In the genomic region with DNA sequence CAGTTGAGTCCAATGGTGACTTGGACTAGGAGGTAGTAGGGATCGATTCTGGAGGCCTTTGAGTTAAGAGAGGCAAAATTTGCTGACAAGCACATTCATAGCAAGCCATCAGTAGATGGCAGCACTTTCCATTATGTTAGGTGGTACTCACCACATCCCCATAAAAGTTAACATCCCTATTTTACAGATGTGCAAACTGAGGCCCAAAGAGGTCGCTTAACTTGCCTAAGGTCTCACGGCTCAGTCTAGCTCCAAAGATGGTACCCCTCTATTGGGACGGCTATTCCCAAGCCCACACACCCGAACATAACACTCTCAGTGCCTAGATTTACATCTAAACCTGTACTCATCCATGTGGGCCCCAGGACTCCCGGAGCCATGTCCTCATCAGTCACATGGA, we compare ENCODE assay signal across 8 cellular contexts. TPM values are rescaled to one million over a fixed set of nuclear protein-coding genes. Genes with fewer than 3 reads are reported as not detected.
DNase-seq lines count a peak whose midpoint lies in the region; ATAC-seq and TF ChIP-seq lines count a peak whose summit lies in the region.

No MANE protein-coding gene starts in this region.

- H3K36me3 ChIP-seq in body of pancreas (replicated peaks in 1 of 2; ENCODE audit: insufficient read depth in 1 of 2, low read depth in 2 of 2) (no peaks in the 10 kb centered on the region), neural progenitor cell (no peaks in the 10 kb centered on the region), colonic mucosa (no peaks in the 10 kb centered on the region)

- peak in 5 of 7 experiments; percentile 13 to 37 (median 32) for TF ChIP-seq CTCF in body of pancreas (IDR thresholded peaks at IDR 0.05)
- TF ChIP-seq CTCF in neural progenitor cell (IDR thresholded peaks at IDR 0.05), result peak; percentile 43
- no peak for TF ChIP-seq CTCF in colonic mucosa (IDR thresholded peaks at IDR 0.05)

- intact Hi-C loops in body of pancreas (cut with DNase I), result no loop called here
- intact Hi-C loops in colonic mucosa (cut with DNase I), result no loop called here

- H3K27ac ChIP-seq in body of pancreas (no peak overlapping the region), neural progenitor cell (no peak overlapping the region), colonic mucosa (no peak overlapping the region)

- H3K4me1 ChIP-seq in body of pancreas, result peaks cover 34% of the 10 kb centered on the region
- peaks cover 7% of the 10 kb centered on the region for H3K4me1 ChIP-seq in neural progenitor cell
- peaks cover 15% of the 10 kb centered on the region for H3K4me1 ChIP-seq in colonic mucosa

- no peaks in the 10 kb centered on the region for H3K79me2 ChIP-seq in neural progenitor cell (ENCODE audit: low read depth)

- no peak overlapping the region for H2AFZ ChIP-seq in neural progenitor cell (replicated peaks)

- H3K9me3 ChIP-seq in body of pancreas, result no peaks in the 10 kb centered on the region
- H3K9me3 ChIP-seq in neural progenitor cell (ENCODE audit: low read depth), result no peaks in the 10 kb centered on the region
- H3K9me3 ChIP-seq in colonic mucosa, result no peaks in the 10 kb centered on the region

- WGBS in body of pancreas, 2 donors, result 71 to 79% methylated on average over 6 of the region's 6 CpGs

- TF ChIP-seq POLR2A in body of pancreas (IDR thresholded peaks at IDR 0.05), result no peak

- peaks cover 60% of the 10 kb centered on the region for H3F3A ChIP-seq in neural progenitor cell (ENCODE audit: low read depth)

- H3K27me3 ChIP-seq in body of pancreas (no peaks in the 10 kb centered on the region), neural progenitor cell (peaks cover 26% of the 10 kb centered on the region), colonic mucosa (no peaks in the 10 kb centered on the region)

- H3K4me3 ChIP-seq in body of pancreas, result no peak overlapping the region
- no peak overlapping the region for H3K4me3 ChIP-seq in neural progenitor cell
- H3K4me3 ChIP-seq in colonic mucosa, result no peak overlapping the region

- no peaks in the 10 kb centered on the region for H4K20me1 ChIP-seq in neural progenitor cell (ENCODE audit: low read depth)

- peak overlapping the region; percentile 65 for H3K4me3 Mint-ChIP-seq in neural progenitor cell

- ATAC-seq in body of pancreas, result no peak
- no peak for ATAC-seq in GM21825 (IDR thresholded peaks at IDR 0.05; ENCODE audit: unreplicated experiment)

- no peaks in the 10 kb centered on the region for H3K9me3 Mint-ChIP-seq in neural progenitor cell

- H3K27me3 Mint-ChIP-seq in neural progenitor cell (ENCODE audit: insufficient read depth, low read depth), result peaks cover 16% of the 10 kb centered on the region

- H3K9ac ChIP-seq in neural progenitor cell, result no peak overlapping the region
- peak overlapping the region in 1 of 2 donors; percentile 16 for H3K9ac ChIP-seq in colonic mucosa (ENCODE audit: low read depth in 2 of 2, low read length in 2 of 2)

- no peaks in the 10 kb centered on the region for H3K36me3 Mint-ChIP-seq in neural progenitor cell

- peaks cover 53% of the 10 kb centered on the region for H3K4me1 Mint-ChIP-seq in neural progenitor cell

- H3K27ac Mint-ChIP-seq in neural progenitor cell, result peak overlapping the region; percentile 75

- no peak overlapping the region for H3K4me2 ChIP-seq in neural progenitor cell

- DNase-seq in NCI-H2227 (lab: John Stamatoyannopoulos, UW; ENCODE audit: unreplicated experiment) (peak; percentile 24), NCI-H2227 treated with DMSO at 0.1 percent for 48 hours (lab: John Stamatoyannopoulos, UW) (no peak), LHCN-M2 (ENCODE audit: low read depth) (peak; percentile 51), body of pancreas (no peak), neural progenitor cell (ENCODE audit: low spot score) (peak; percentile 49), colonic mucosa (no peak), hepatic stellate cell (ENCODE audit: low spot score) (no peak)

RNA-seq across cellular contexts. Expression of gene FOSB, which starts 21.5 kb away (rescaled TPM):
- total RNA-seq in LHCN-M2 (2014; rRNA removed), result 0.32 and 0.34 TPM in 2 replicates
- polyA plus RNA-seq in LHCN-M2 (2012), result 0.24 TPM
- 10 to 100 TPM in 1 of 2 donors, 1 to 10 TPM in 1; 4.2 to 84.7 TPM for total RNA-seq in body of pancreas
- 2.3 and 5.4 TPM in 2 replicates for total RNA-seq in neural progenitor cell (ENCODE audit: low replicate concordance)
- 1 to 10 TPM; 1.5 to 3.4 TPM for total RNA-seq in colonic mucosa

RNA-seq across cellular contexts. Expression of gene ERCC1, which starts 22.6 kb away (rescaled TPM):
- 132 and 148 TPM in 2 replicates for total RNA-seq in LHCN-M2 (2014; rRNA removed)
- polyA plus RNA-seq in LHCN-M2 (2012), result 136 TPM
- total RNA-seq in body of pancreas, result 10 to 100 TPM; 91.3 to 97.9 TPM
- 46.0 and 74.5 TPM in 2 replicates for total RNA-seq in neural progenitor cell (ENCODE audit: low replicate concordance)
- 10 to 100 TPM; 30.0 to 37.3 TPM for total RNA-seq in colonic mucosa

RNA-seq across cellular contexts. Expression of gene POLR1G, which starts 39.9 kb away (rescaled TPM):
- total RNA-seq in LHCN-M2 (2014; rRNA removed) (21.4 and 24.6 TPM in 2 replicates), body of pancreas (1 to 10 TPM; 1.8 to 2.0 TPM), neural progenitor cell (ENCODE audit: low replicate concordance) (5.5 and 6.8 TPM in 2 replicates), colonic mucosa (1 to 10 TPM; 2.0 to 8.5 TPM)
- 10.0 TPM for polyA plus RNA-seq in LHCN-M2 (2012)

RNA-seq across cellular contexts. Expression of gene PPP1R13L, which starts 41.4 kb away (rescaled TPM):
- 0.64 and 0.92 TPM in 2 replicates for total RNA-seq in LHCN-M2 (2014; rRNA removed)
- polyA plus RNA-seq in LHCN-M2 (2012), result 3.8 TPM
- total RNA-seq in body of pancreas, result 10 to 100 TPM; 26.4 to 32.9 TPM
- 2.9 and 8.6 TPM in 2 replicates for total RNA-seq in neural progenitor cell (ENCODE audit: low replicate concordance)
- total RNA-seq in colonic mucosa, result 10 to 100 TPM; 25.9 to 46.2 TPM

RNA-seq across cellular contexts. Expression of gene RTN2, which starts 50.6 kb away (rescaled TPM):
- 22.9 and 39.7 TPM in 2 replicates for total RNA-seq in LHCN-M2 (2014; rRNA removed)
- 39.6 TPM for polyA plus RNA-seq in LHCN-M2 (2012)
- 1 to 10 TPM; 2.9 to 5.6 TPM for total RNA-seq in body of pancreas
- 4.8 and 10.4 TPM in 2 replicates for total RNA-seq in neural progenitor cell (ENCODE audit: low replicate concordance)
- total RNA-seq in colonic mucosa, result 1 to 10 TPM; 4.9 to 8.4 TPM

Comparison
In these comparisons a context has a peak if more than half of its experiments do, and no peak if none do; other contexts are left out.
1. DNase-seq: peak in NCI-H2227 (single experiment), LHCN-M2 (single experiment) and neural progenitor cell (single experiment); none in NCI-H2227 treated with DMSO at 0.1 percent for 48 hours (single experiment), body of pancreas (0 of 4), colonic mucosa (single experiment) and hepatic stellate cell (single experiment).